8 cellular contexts compared by ENCODE assay signal in the genomic region with DNA sequence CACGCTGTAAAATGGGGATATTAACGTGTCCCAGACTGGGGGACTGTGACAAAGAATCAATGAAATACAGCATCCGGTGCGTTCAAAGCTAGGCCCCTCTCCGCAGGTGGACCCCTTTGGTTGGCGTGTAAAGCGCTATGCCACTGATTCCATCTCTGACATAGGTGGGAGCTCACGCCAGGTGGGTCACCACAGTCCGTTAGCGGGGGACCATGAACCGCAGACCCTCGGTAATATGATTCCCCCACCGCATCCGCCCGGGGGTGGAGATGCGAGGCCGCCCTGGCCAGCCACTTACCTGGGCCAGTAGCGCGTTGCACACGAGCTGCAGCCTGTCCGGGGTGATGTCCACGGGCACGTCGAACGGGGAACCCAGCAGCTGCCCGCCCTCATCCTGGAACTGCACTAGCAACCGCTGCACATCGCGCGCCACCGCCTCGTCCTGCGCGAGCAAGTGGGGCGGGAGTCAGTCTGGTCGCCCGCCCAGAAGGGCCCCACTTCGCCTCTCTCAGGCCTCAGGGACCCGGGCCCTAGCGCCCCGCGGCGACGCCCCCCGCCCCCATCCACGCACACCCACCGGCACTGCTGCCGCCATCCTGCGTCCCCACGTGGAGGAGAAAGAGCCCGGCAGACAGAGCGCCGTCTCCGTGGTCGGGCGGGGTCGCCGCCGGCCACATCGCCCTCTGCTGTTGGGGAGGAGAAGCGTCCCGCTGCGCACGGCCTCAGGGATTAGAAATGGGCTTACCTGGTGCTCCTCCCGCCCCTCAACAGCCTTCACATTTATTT. TPM values are rescaled to one million over a fixed set of nuclear protein-coding genes. Genes with fewer than 3 reads are reported as not detected.
A peak's percentile ranks its signal among the peaks of the same experiment; 100 is the strongest.
DNase-seq lines count a peak whose midpoint lies in the region; ATAC-seq and TF ChIP-seq lines count a peak whose summit lies in the region.

A gene (minus strand): TSS at position 623 of the 786 bp plus-strand sequence. CDS start 28 bp downstream, at position 595.

- peak within 1 kb of the TSS; percentile 100 for H3K4me3 ChIP-seq in PC-3 (ENCODE audit: low read length)
- H3K4me3 ChIP-seq in muscle layer of colon (ENCODE audit: low read depth in 1 of 2, low read length in 2 of 2), result peak within 1 kb of the TSS; percentile 84 to 96

- intact Hi-C loops in PC-3 (cut with micrococcal nuclease), result no loop called here

- peak within 1 kb of the TSS; percentile 96 for H3K9ac ChIP-seq in PC-3 (ENCODE audit: low read length)
- H3K9ac ChIP-seq in muscle layer of colon (ENCODE audit: low read length), result peak within 1 kb of the TSS; percentile 36

- H4K20me1 ChIP-seq in PC-3 (ENCODE audit: low read length), result 0 out of 2 replicates have a peak, but pooled peaks cover 5% of the 10 kb centered on the region

- no peaks in the 10 kb centered on the region for H3K9me2 ChIP-seq in PC-3 (replicated peaks; ENCODE audit: low read length)

- H3K36me3 ChIP-seq in PC-3 (ENCODE audit: low read depth, low read length) (peaks cover 18% of the 10 kb centered on the region), muscle layer of colon (ENCODE audit: insufficient read depth, low read length) (peaks cover 27% of the 10 kb centered on the region)

- H3K4me2 ChIP-seq in PC-3 (ENCODE audit: low read length), result peak within 1 kb of the TSS; percentile 92

- BruUV-seq in PC-3 (replicated peaks; lab: Mats Ljungman, UMichigan), result TSS peak; percentile 70

- peaks cover 27% of the 10 kb centered on the region for H3K79me2 ChIP-seq in PC-3 (ENCODE audit: low read length)

- peak; percentile 75 for DNase-seq in COLO829 (ENCODE audit: low spot score)
- DNase-seq in HuH-7.5 (ENCODE audit: low spot score), result peak; percentile 93
- peak; percentile 70 for DNase-seq in PC-3
- DNase-seq in activated T-cell treated with anti-CD3 and anti-CD28 coated beads, Interleukin-2, amount 50 U/mL, for 1 hour, result peak; percentile 94
- DNase-seq in stimulated activated CD8-positive, alpha-beta memory T cell treated with anti-CD3 and anti-CD28 coated beads, Interleukin-4, amount 100 ng/mL, for 48 hours, result peak; percentile 95

- POLR2A ChIA-PET in PC-3 (lab: Charles Lee; ENCODE audit: unreplicated experiment), result no interaction called here

- H3K4me1 ChIP-seq in PC-3 (ENCODE audit: insufficient read depth, low read length) (no peaks in the 10 kb centered on the region; the same call in 1 of the 2 replicates), muscle layer of colon (ENCODE audit: insufficient read depth, low read length) (peaks cover 8% of the 10 kb centered on the region)

- CTCF ChIA-PET in PC-3 (lab: Charles Lee), result no interaction called here

- peak within 1 kb of the TSS; percentile 86 for H2AFZ ChIP-seq in PC-3 (ENCODE audit: low read length)

- no peaks in the 10 kb centered on the region for H3K9me3 ChIP-seq in PC-3 (ENCODE audit: low read length)
- no peaks in the 10 kb centered on the region for H3K9me3 ChIP-seq in muscle layer of colon (ENCODE audit: low read length)

- no peaks in the 10 kb centered on the region for H3F3A ChIP-seq in PC-3 (ENCODE audit: low read length, unreplicated experiment)

- peak; percentile 69 for TF ChIP-seq CTCF in PC-3 (conservative IDR thresholded peaks at IDR 0.05; ENCODE audit: low read depth, low read length)

- ATAC-seq in GM21360 (IDR thresholded peaks at IDR 0.05; ENCODE audit: unreplicated experiment) (peak; percentile 88), PC-3 (peak; percentile 88), esophagus mucosa (peak; percentile 93)

- H3K27me3 ChIP-seq in PC-3 (ENCODE audit: low read length) (no peaks in the 10 kb centered on the region), muscle layer of colon (ENCODE audit: control insufficient read depth in 1 of 2, insufficient read depth in 2 of 2, low read length in 2 of 2) (no peaks in the 10 kb centered on the region)

- H3K27ac ChIP-seq in PC-3 (ENCODE audit: low read length), result 0 out of 2 replicates have a peak within 1 kb of the TSS, but pooled peaks have one; percentile 5
- peak within 1 kb of the TSS; percentile 52 for H3K27ac ChIP-seq in muscle layer of colon (ENCODE audit: low read depth, low read length)

RNA-seq across cellular contexts. Expression of the gene that starts here (rescaled TPM):
- total RNA-seq in PC-3 (2014; rRNA removed), result 18.6 and 33.5 TPM in 2 replicates
- 14.7 TPM for total RNA-seq in esophagus mucosa

Comparison
In these comparisons a context has a peak if more than half of its experiments do, and no peak if none do; other contexts are left out.
1. Peak in every context shown above with its lines: DNase-seq, ATAC-seq, H3K4me3 ChIP-seq and H3K27ac ChIP-seq.